Comparison of ENCODE assay signal across 8 cellular contexts in the genomic region with DNA sequence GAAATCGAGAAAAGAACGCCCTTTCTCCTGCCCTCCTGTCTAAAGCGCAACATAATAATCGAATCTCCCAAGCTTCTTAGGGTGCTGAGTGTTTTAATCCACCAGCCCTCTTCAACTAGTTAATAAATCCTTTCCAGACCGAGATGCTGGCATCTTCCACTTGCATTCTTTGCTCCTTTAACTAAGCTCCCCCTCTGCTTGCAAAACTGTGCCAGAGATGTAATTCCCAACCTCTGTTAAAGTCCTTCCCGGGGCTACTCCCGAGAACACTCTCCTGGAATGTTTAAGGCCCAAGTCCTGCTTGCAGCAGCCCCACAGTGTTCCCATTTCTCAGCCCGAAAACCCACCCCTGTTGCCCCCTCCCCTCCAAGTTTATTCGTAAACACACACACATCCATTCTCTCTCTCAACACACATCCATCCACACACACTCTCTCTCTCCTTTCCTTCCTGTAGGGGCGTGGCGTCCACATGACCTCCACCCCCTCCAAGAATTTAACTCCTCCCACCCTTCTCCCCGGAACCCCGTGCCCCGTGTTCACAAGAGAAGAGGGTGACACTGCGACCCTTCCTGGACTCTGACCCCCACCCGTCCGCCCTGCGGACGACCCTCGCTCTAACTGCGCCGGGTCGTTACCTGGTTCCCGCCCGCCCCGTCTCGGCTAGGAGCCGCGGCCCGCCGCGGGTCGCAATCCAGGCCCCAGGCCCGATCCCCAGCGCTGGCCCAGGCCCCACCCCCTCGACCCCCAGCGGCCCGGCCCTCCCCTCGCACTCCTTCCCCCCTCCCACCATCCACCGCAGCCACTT. TPM values are rescaled to one million over a fixed set of nuclear protein-coding genes. Genes with fewer than 3 reads are reported as not detected.
DNase-seq lines count a peak whose midpoint lies in the region; ATAC-seq and TF ChIP-seq lines count a peak whose summit lies in the region.

No MANE protein-coding gene starts in this region.

- no peaks in the 10 kb centered on the region for H3K9me3 ChIP-seq in ascending aorta

- H3K4me3 ChIP-seq in ascending aorta: peak overlapping the region; percentile 70 to 76

- H3K36me3 ChIP-seq in ascending aorta: no peaks in the 10 kb centered on the region

- peak overlapping the region; percentile 93 to 97 for H3K27ac ChIP-seq in ascending aorta

- H3K4me1 ChIP-seq in ascending aorta: peaks cover 14 to 40% of the 10 kb centered on the region in 2 donors

- no peak for TF ChIP-seq CTCF in ascending aorta (IDR thresholded peaks at IDR 0.05)

- intact Hi-C loops in ascending aorta (cut with DNase I): loop anchor here (1.0 to 10.0 kb wide), 10 partner anchors 7 to 1185 kb away; partner anchors contain the start of genes GFPT2, HNRNPH1, MAPK9 and MGAT1

- H3K27me3 ChIP-seq in ascending aorta: no peaks in the 10 kb centered on the region

- ATAC-seq in GM18502 (IDR thresholded peaks at IDR 0.05; ENCODE audit: poor library complexity, unreplicated experiment) (peak; percentile 63), HG02852 (IDR thresholded peaks at IDR 0.05; ENCODE audit: unreplicated experiment) (peak; percentile 57)

- DNase-seq in NCI-H1436 treated with DMSO at 0.1 percent for 48 hours (lab: John Stamatoyannopoulos, UW) (peak; percentile 30), SW480 (ENCODE audit: low spot score) (peak; percentile 93), ascending aorta (ENCODE audit: low spot score in 2 of 2) (peak; percentile 74 to 94), hepatic stellate cell (ENCODE audit: low spot score) (peak; percentile 93), renal cortical epithelial cell (ENCODE audit: low read depth) (peak; percentile 83), cortex of kidney (lab: John Stamatoyannopoulos, UW) (no peak)

RNA-seq across cellular contexts. Expression of gene MGAT1, which starts 7.0 kb away (rescaled TPM):
- 257 TPM for total RNA-seq in ascending aorta
- total RNA-seq in renal cortical epithelial cell: 44.1 and 58.4 TPM in 2 replicates

RNA-seq across cellular contexts. Expression of gene ZFP62, which starts 51.5 kb away (rescaled TPM):
- total RNA-seq in ascending aorta (1.8 TPM), renal cortical epithelial cell (7.6 and 37.1 TPM in 2 replicates)
